1 cellular context compared by ENCODE assay signal in the genomic region with DNA sequence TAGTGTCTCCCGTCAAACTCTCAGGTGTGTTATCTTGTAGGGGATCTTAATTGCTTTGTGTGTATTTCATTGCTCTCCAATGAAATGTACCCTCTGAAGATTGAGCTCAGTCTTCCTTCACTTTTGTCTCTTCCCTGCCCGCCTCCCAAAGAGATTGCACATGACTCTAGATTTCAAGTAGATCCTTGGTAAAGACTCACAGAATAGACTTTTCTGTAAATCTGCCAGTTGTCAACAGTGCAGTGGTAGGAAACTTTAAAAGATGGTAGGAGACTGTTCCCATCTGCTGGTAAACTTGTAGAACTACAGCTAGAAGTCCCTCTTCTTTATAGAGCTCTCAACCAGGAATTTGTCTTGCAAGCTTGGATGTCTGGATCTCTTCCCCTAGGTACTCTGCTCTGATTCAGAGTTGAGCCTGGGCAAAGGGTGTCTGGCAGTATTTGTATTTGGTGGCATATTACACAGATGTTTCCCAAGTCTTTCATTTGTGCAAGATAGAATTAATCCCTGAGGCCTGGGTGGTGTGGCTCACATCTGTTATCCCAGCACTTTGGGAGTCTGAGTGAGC.
TF ChIP-seq lines count a peak whose summit lies in the region.

No MANE protein-coding gene starts in this region.

TF ChIP-seq in K562, 482 proteins besides CTCF, POLR2A, EP300 and RAD21 (continued from another document and continues in another):
- TF ChIP-seq, protein P1, sequence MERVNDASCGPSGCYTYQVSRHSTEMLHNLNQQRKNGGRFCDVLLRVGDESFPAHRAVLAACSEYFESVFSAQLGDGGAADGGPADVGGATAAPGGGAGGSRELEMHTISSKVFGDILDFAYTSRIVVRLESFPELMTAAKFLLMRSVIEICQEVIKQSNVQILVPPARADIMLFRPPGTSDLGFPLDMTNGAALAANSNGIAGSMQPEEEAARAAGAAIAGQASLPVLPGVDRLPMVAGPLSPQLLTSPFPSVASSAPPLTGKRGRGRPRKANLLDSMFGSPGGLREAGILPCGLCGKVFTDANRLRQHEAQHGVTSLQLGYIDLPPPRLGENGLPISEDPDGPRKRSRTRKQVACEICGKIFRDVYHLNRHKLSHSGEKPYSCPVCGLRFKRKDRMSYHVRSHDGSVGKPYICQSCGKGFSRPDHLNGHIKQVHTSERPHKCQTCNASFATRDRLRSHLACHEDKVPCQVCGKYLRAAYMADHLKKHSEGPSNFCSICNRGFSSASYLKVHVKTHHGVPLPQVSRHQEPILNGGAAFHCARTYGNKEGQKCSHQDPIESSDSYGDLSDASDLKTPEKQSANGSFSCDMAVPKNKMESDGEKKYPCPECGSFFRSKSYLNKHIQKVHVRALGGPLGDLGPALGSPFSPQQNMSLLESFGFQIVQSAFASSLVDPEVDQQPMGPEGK (CRISPR knock-in tag; IDR thresholded peaks at IDR 0.05; ENCODE audit: borderline replicate concordance): no peak
- TF ChIP-seq ZNF764 (CRISPR knock-in tag; IDR thresholded peaks at IDR 0.05; ENCODE audit: low read depth): no peak
- TF ChIP-seq, protein P2, sequence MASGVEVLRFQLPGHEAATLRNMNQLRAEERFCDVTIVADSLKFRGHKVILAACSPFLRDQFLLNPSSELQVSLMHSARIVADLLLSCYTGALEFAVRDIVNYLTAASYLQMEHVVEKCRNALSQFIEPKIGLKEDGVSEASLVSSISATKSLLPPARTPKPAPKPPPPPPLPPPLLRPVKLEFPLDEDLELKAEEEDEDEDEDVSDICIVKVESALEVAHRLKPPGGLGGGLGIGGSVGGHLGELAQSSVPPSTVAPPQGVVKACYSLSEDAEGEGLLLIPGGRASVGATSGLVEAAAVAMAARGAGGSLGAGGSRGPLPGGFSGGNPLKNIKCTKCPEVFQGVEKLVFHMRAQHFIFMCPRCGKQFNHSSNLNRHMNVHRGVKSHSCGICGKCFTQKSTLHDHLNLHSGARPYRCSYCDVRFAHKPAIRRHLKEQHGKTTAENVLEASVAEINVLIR (CRISPR knock-in tag; IDR thresholded peaks at IDR 0.05): no peak
- TF ChIP-seq FOXP1 (CRISPR knock-in tag; IDR thresholded peaks at IDR 0.05): no peak
- no peak for TF ChIP-seq CAMTA2 (CRISPR knock-in tag; conservative IDR thresholded peaks at IDR 0.05)
- TF ChIP-seq NCOR1 (IDR thresholded peaks at IDR 0.05): no peak
- no peak for TF ChIP-seq SAFB (IDR thresholded peaks at IDR 0.05; ENCODE audit: borderline replicate concordance, low read depth, low read length)
- TF ChIP-seq NCOA2 (IDR thresholded peaks at IDR 0.05; ENCODE audit: partially characterized antibody in 2 of 2): no peak
- TF ChIP-seq ZFPM2 (CRISPR knock-in tag; IDR thresholded peaks at IDR 0.05): no peak
- no peak for TF ChIP-seq SPI1 (IDR thresholded peaks at IDR 0.05; ENCODE audit: borderline replicate concordance, low read depth, low read length)
- no peak for TF ChIP-seq PTBP1 (IDR thresholded peaks at IDR 0.05; ENCODE audit: low read depth, low read length)
- TF ChIP-seq ZNF830 (CRISPR knock-in tag; IDR thresholded peaks at IDR 0.05): no peak
- TF ChIP-seq CBFA2T3 (IDR thresholded peaks at IDR 0.05): no peak
- TF ChIP-seq ZNF431 (CRISPR knock-in tag; IDR thresholded peaks at IDR 0.05): no peak
- no peak for TF ChIP-seq NRF1 (conservative IDR thresholded peaks at IDR 0.05 in 1 of 2, IDR thresholded peaks at IDR 0.05 in 1 of 2)
- no peak for TF ChIP-seq ZNF318 (IDR thresholded peaks at IDR 0.05; ENCODE audit: borderline replicate concordance in 1 of 2, low read depth in 1 of 2)
- no peak for TF ChIP-seq CREB1 (IDR thresholded peaks at IDR 0.05)
- TF ChIP-seq CREB1 (CRISPR knock-in tag; IDR thresholded peaks at IDR 0.05): no peak
- TF ChIP-seq NFIX (CRISPR knock-in tag; IDR thresholded peaks at IDR 0.05; ENCODE audit: low read depth): no peak
- TF ChIP-seq U2AF1 (optimal IDR thresholded peaks at IDR 0.05; ENCODE audit: low read depth, low read length): no peak
- 0 out of 2 replicates have a peak, but pooled peaks have one; percentile 29 for TF ChIP-seq DNMT1 (IDR thresholded peaks at IDR 0.05)
- TF ChIP-seq ZNF507 (tag; conservative IDR thresholded peaks at IDR 0.05): no peak
- no peak for TF ChIP-seq HDAC8 (tag; IDR thresholded peaks at IDR 0.05)
- no peak for TF ChIP-seq ESRRB (CRISPR knock-in tag; IDR thresholded peaks at IDR 0.05; ENCODE audit: borderline replicate concordance)
- TF ChIP-seq, protein P3, sequence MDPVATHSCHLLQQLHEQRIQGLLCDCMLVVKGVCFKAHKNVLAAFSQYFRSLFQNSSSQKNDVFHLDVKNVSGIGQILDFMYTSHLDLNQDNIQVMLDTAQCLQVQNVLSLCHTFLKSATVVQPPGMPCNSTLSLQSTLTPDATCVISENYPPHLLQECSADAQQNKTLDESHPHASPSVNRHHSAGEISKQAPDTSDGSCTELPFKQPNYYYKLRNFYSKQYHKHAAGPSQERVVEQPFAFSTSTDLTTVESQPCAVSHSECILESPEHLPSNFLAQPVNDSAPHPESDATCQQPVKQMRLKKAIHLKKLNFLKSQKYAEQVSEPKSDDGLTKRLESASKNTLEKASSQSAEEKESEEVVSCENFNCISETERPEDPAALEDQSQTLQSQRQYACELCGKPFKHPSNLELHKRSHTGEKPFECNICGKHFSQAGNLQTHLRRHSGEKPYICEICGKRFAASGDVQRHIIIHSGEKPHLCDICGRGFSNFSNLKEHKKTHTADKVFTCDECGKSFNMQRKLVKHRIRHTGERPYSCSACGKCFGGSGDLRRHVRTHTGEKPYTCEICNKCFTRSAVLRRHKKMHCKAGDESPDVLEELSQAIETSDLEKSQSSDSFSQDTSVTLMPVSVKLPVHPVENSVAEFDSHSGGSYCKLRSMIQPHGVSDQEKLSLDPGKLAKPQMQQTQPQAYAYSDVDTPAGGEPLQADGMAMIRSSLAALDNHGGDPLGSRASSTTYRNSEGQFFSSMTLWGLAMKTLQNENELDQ (CRISPR knock-in tag; IDR thresholded peaks at IDR 0.05; ENCODE audit: borderline replicate concordance): no peak
- TF ChIP-seq, protein P4, sequence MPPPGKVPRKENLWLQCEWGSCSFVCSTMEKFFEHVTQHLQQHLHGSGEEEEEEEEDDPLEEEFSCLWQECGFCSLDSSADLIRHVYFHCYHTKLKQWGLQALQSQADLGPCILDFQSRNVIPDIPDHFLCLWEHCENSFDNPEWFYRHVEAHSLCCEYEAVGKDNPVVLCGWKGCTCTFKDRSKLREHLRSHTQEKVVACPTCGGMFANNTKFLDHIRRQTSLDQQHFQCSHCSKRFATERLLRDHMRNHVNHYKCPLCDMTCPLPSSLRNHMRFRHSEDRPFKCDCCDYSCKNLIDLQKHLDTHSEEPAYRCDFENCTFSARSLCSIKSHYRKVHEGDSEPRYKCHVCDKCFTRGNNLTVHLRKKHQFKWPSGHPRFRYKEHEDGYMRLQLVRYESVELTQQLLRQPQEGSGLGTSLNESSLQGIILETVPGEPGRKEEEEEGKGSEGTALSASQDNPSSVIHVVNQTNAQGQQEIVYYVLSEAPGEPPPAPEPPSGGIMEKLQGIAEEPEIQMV (tag; conservative IDR thresholded peaks at IDR 0.05; ENCODE audit: low read depth): no peak
- TF ChIP-seq GTF2A2 (tag; IDR thresholded peaks at IDR 0.05): no peak
- TF ChIP-seq, protein P5, sequence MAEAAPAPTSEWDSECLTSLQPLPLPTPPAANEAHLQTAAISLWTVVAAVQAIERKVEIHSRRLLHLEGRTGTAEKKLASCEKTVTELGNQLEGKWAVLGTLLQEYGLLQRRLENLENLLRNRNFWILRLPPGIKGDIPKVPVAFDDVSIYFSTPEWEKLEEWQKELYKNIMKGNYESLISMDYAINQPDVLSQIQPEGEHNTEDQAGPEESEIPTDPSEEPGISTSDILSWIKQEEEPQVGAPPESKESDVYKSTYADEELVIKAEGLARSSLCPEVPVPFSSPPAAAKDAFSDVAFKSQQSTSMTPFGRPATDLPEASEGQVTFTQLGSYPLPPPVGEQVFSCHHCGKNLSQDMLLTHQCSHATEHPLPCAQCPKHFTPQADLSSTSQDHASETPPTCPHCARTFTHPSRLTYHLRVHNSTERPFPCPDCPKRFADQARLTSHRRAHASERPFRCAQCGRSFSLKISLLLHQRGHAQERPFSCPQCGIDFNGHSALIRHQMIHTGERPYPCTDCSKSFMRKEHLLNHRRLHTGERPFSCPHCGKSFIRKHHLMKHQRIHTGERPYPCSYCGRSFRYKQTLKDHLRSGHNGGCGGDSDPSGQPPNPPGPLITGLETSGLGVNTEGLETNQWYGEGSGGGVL (CRISPR knock-in tag; IDR thresholded peaks at IDR 0.05): no peak
- no peak for TF ChIP-seq RFX5 (IDR thresholded peaks at IDR 0.05; ENCODE audit: low read depth, low read length)
- TF ChIP-seq, protein P6, sequence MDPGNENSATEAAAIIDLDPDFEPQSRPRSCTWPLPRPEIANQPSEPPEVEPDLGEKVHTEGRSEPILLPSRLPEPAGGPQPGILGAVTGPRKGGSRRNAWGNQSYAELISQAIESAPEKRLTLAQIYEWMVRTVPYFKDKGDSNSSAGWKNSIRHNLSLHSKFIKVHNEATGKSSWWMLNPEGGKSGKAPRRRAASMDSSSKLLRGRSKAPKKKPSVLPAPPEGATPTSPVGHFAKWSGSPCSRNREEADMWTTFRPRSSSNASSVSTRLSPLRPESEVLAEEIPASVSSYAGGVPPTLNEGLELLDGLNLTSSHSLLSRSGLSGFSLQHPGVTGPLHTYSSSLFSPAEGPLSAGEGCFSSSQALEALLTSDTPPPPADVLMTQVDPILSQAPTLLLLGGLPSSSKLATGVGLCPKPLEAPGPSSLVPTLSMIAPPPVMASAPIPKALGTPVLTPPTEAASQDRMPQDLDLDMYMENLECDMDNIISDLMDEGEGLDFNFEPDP (CRISPR knock-in tag; IDR thresholded peaks at IDR 0.05): no peak
- TF ChIP-seq, protein P7, sequence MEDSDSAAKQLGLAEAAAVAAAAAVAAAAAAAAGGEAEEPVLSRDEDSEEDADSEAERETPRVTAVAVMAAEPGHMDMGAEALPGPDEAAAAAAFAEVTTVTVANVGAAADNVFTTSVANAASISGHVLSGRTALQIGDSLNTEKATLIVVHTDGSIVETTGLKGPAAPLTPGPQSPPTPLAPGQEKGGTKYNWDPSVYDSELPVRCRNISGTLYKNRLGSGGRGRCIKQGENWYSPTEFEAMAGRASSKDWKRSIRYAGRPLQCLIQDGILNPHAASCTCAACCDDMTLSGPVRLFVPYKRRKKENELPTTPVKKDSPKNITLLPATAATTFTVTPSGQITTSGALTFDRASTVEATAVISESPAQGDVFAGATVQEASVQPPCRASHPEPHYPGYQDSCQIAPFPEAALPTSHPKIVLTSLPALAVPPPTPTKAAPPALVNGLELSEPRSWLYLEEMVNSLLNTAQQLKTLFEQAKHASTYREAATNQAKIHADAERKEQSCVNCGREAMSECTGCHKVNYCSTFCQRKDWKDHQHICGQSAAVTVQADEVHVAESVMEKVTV (CRISPR knock-in tag; IDR thresholded peaks at IDR 0.05): peak; percentile 95
- no peak for TF ChIP-seq MEF2D (tag; conservative IDR thresholded peaks at IDR 0.05; ENCODE audit: low read depth)
- no peak for TF ChIP-seq PHB (CRISPR knock-in tag; IDR thresholded peaks at IDR 0.05)
- TF ChIP-seq ETS2 (tag; IDR thresholded peaks at IDR 0.05; ENCODE audit: borderline replicate concordance, poor library complexity, severe bottlenecking): no peak
- TF ChIP-seq KDM1A (IDR thresholded peaks at IDR 0.05): no peak
- TF ChIP-seq MEIS2 (IDR thresholded peaks at IDR 0.05; ENCODE audit: partially characterized antibody): peak; percentile 69
- 0 out of 2 replicates have a peak, but pooled peaks have one; percentile 25 for TF ChIP-seq TEAD4 (IDR thresholded peaks at IDR 0.05; ENCODE audit: low read length)
- no peak for TF ChIP-seq TEAD4 (CRISPR knock-in tag; IDR thresholded peaks at IDR 0.05; ENCODE audit: borderline replicate concordance)
